Comparison of ENCODE assay signal across 14 cellular contexts in genomic region chr7:4709187-4709586, GRCh38. TPM values are rescaled to one million over a fixed set of nuclear protein-coding genes. Genes with fewer than 3 reads are reported as not detected.
DNase-seq lines count a peak whose midpoint lies in the region; ATAC-seq and TF ChIP-seq lines count a peak whose summit lies in the region.
"Had no signal": no experiment of that assay in that cellular context is flagged by ENCODE, and none has a peak within 500 bp of the region (broad histone marks: within the 10 kb centered on the region; RNA-seq: fewer than 3 reads in every experiment).

No MANE protein-coding gene starts in this region.

- TF ChIP-seq POLR2A in IMR-90 (IDR thresholded peaks at IDR 0.05; ENCODE audit: low read depth, low read length) (no peak), ovary (IDR thresholded peaks at IDR 0.05) (no peak)

- no peaks in the 10 kb centered on the region for H3K27me3 Mint-ChIP-seq in effector memory CD8-positive, alpha-beta T cell
- H3K27me3 Mint-ChIP-seq in type B pancreatic cell: no peaks in the 10 kb centered on the region
- no peaks in the 10 kb centered on the region for H3K27me3 Mint-ChIP-seq in activated T-cell treated with anti-CD3 and anti-CD28 coated beads, Interleukin-2, amount 50 U/mL, for 4 hours (ENCODE audit: low read depth)
- H3K27me3 Mint-ChIP-seq: B cell; CD4-positive, alpha-beta T cell had no signal

- no peak overlapping the region for H4K8ac ChIP-seq in IMR-90 (ENCODE audit: low read depth in 2 of 2, low read length in 2 of 2)
- no peak overlapping the region for H4K8ac ChIP-seq in mesendoderm (ENCODE audit: low read depth, low read length)

- dilution Hi-C loops in IMR-90 (cut with HindIII; ENCODE audit: low sequenced_read_pairs, unreplicated experiment): no loop called here

- no peak overlapping the region for H4K91ac ChIP-seq in IMR-90 (ENCODE audit: insufficient read depth, low read depth, low read length)

- H3K79me2 ChIP-seq in mesendoderm (ENCODE audit: control insufficient read depth, insufficient read depth, low read length): no peaks in the 10 kb centered on the region

- peaks cover 92% of the 10 kb centered on the region for H4K20me1 ChIP-seq in IMR-90 (ENCODE audit: insufficient read depth, low read length)

- H2BK5ac ChIP-seq in IMR-90 (ENCODE audit: low read depth, low read length, poor library complexity, severe bottlenecking) (no peak overlapping the region), mesendoderm (ENCODE audit: low read length) (no peak overlapping the region)

- H3K79me1 ChIP-seq in IMR-90 (ENCODE audit: low read depth in 1 of 2, low read length in 2 of 2) (peaks cover 40 to 95% of the 10 kb centered on the region in 2 experiments), mesendoderm (ENCODE audit: low read length) (peaks cover 20% of the 10 kb centered on the region)

- no peak for DNase-seq in IMR-90
- DNase-seq in effector memory CD8-positive, alpha-beta T cell: no peak
- peak; percentile 46 for DNase-seq in mesendoderm
- DNase-seq in type B pancreatic cell (ENCODE audit: extremely low spot score, unreplicated experiment): no peak
- DNase-seq in activated T-cell treated with anti-CD3 and anti-CD28 coated beads, Interleukin-2, amount 50 U/mL, for 4 hours: no peak
- no peak for DNase-seq in ovary
- DNase-seq: CD4-positive, alpha-beta T cell; DMS79; NCI-H1092; NCI-H187; NCI-H82 had no signal

- H3K56ac ChIP-seq in IMR-90 (ENCODE audit: extremely low read depth, insufficient read depth, low read length) (no peak overlapping the region), mesendoderm (ENCODE audit: low read length) (peak overlapping the region; percentile 73)

- H2BK15ac ChIP-seq in IMR-90 (ENCODE audit: low read depth, low read length) (no peak overlapping the region), mesendoderm (replicated peaks; ENCODE audit: low read depth) (no peak overlapping the region)

- peaks cover 36% of the 10 kb centered on the region for H3K9me1 ChIP-seq in IMR-90 (ENCODE audit: insufficient read depth, low read length)

- H3K23ac ChIP-seq in IMR-90 (ENCODE audit: low read depth, low read length) (no peak overlapping the region), mesendoderm (ENCODE audit: low read length) (peak overlapping the region; percentile 89)

- H3K14ac ChIP-seq in IMR-90 (replicated peaks; ENCODE audit: low read depth, low read length): no peak overlapping the region

- H3K27ac ChIP-seq in IMR-90 (ENCODE audit: insufficient read depth, low read length) (no peak overlapping the region), mesendoderm (ENCODE audit: low read depth, low read length) (no peak overlapping the region), ovary (no peak overlapping the region)
- H3K27ac ChIP-seq: KMS-11 had no signal

- TF ChIP-seq EP300 in ovary (IDR thresholded peaks at IDR 0.05): no peak

- H3K9ac ChIP-seq in IMR-90 (ENCODE audit: low read depth, low read length) (no peak overlapping the region), mesendoderm (ENCODE audit: low read length) (peak overlapping the region; percentile 19)
- H3K9ac ChIP-seq: KMS-11 had no signal

- CTCF ChIA-PET in IMR-90 (lab: Yijun Ruan, JAX): no interaction called here

- H3K27me3 ChIP-seq in IMR-90 (ENCODE audit: control insufficient read depth, insufficient read depth, low read length) (no peaks in the 10 kb centered on the region), mesendoderm (ENCODE audit: insufficient read depth, low read length, poor library complexity) (no peaks in the 10 kb centered on the region), ovary (no peaks in the 10 kb centered on the region)

- H3K4me1 Mint-ChIP-seq in effector memory CD8-positive, alpha-beta T cell (ENCODE audit: low read depth in 2 of 2): peaks cover 35 to 53% of the 10 kb centered on the region in 2 donors
- H3K4me1 Mint-ChIP-seq in type B pancreatic cell (ENCODE audit: unreplicated experiment): peaks cover 43% of the 10 kb centered on the region
- H3K4me1 Mint-ChIP-seq in activated T-cell treated with anti-CD3 and anti-CD28 coated beads, Interleukin-2, amount 50 U/mL, for 4 hours (ENCODE audit: low read depth): peaks cover 46% of the 10 kb centered on the region

- H3K27ac Mint-ChIP-seq in effector memory CD8-positive, alpha-beta T cell: peak overlapping the region; percentile 64 to 81
- no peak overlapping the region for H3K27ac Mint-ChIP-seq in type B pancreatic cell
- H3K27ac Mint-ChIP-seq: CD4-positive, alpha-beta T cell had no signal

- WGBS in IMR-90 (ENCODE audit: extremely low coverage in 2 of 2, insufficient read length in 1 of 2), 2 experiments: 87% methylated on average over 14 of the region's 22 CpGs; no CpG with 5 or more reads in 1 of the 2 experiments
- WGBS in mesendoderm (ENCODE audit: extremely low coverage, insufficient coverage, low lambda C conversion rate): no CpG with 5 or more reads among the region's 22 CpGs
- WGBS in ovary, 3 donors: 87 to 91% (median 89%) methylated on average over 22 of the region's 22 CpGs

- H2BK20ac ChIP-seq in IMR-90 (ENCODE audit: low read depth, low read length): no peak overlapping the region

- H2BK120ac ChIP-seq in IMR-90 (ENCODE audit: low read depth, low read length) (no peak overlapping the region), mesendoderm (ENCODE audit: low read depth, low read length) (no peak overlapping the region)

- H3K4me2 ChIP-seq in IMR-90 (ENCODE audit: low read depth, low read length) (no peak overlapping the region), mesendoderm (ENCODE audit: low read length) (no peak overlapping the region)
- H3K4me2 ChIP-seq: KMS-11 had no signal

- no peak for TF ChIP-seq RAD21 in IMR-90 (IDR thresholded peaks at IDR 0.05; ENCODE audit: low read length)

- peak overlapping the region; percentile 10 for H2AFZ ChIP-seq in IMR-90 (replicated peaks; ENCODE audit: low read length, poor library complexity)

- H3K4me3 ChIP-seq in IMR-90 (ENCODE audit: insufficient read depth, low read depth, low read length): no peak overlapping the region
- H3K4me3 ChIP-seq in mesendoderm (ENCODE audit: low read length): no peak overlapping the region
- no peak overlapping the region for H3K4me3 ChIP-seq in ovary

- H2AK9ac ChIP-seq in IMR-90 (replicated peaks; ENCODE audit: low read depth, low read length, poor library complexity): no peak overlapping the region

- H3K9me3 ChIP-seq in IMR-90 (ENCODE audit: control insufficient read depth, insufficient read depth, low read length) (no peaks in the 10 kb centered on the region), ovary (no peaks in the 10 kb centered on the region)

- H2AK5ac ChIP-seq in IMR-90 (ENCODE audit: low read depth, low read length) (no peak overlapping the region), mesendoderm (ENCODE audit: low read length) (no peak overlapping the region)

- intact Hi-C loops in IMR-90 (cut with micrococcal nuclease) (no loop called here), ovary (cut with DNase I) (no loop called here)

- ATAC-seq in IMR-90 (ENCODE audit: low read depth) (no peak), HG03108 (IDR thresholded peaks at IDR 0.05; ENCODE audit: unreplicated experiment) (no peak)
- no peak for ATAC-seq in effector memory CD8-positive, alpha-beta T cell (replicated peaks)
- no peak for ATAC-seq in activated T-cell treated with anti-CD3 and anti-CD28 coated beads, Interleukin-2, amount 50 U/mL, for 4 hours

- H3K4me1 ChIP-seq in IMR-90 (ENCODE audit: control insufficient read depth, insufficient read depth, low read length) (peaks cover 21% of the 10 kb centered on the region), mesendoderm (ENCODE audit: control insufficient read depth, low read depth, low read length) (peaks cover 13% of the 10 kb centered on the region), ovary (ENCODE audit: insufficient read depth) (peaks cover 6% of the 10 kb centered on the region)

- BruUV-seq in IMR-90 (replicated peaks; lab: Mats Ljungman, UMichigan): no TSS peak

- TF ChIP-seq CTCF in IMR-90 (conservative IDR thresholded peaks at IDR 0.05; ENCODE audit: low read depth, low read length) (no peak), type B pancreatic cell (conservative IDR thresholded peaks at IDR 0.05) (peak; percentile 51), ovary (IDR thresholded peaks at IDR 0.05) (no peak)

- H3K36me3 ChIP-seq in IMR-90 (ENCODE audit: control insufficient read depth, insufficient read depth, low read length) (peaks cover 9% of the 10 kb centered on the region), mesendoderm (ENCODE audit: control insufficient read depth, insufficient read depth, low read length) (no peaks in the 10 kb centered on the region), ovary (no peaks in the 10 kb centered on the region)

- H3K18ac ChIP-seq in IMR-90 (ENCODE audit: low read depth, low read length) (no peak overlapping the region), mesendoderm (ENCODE audit: low read length) (no peak overlapping the region)

- H3K4ac ChIP-seq in IMR-90 (ENCODE audit: low read depth, low read length) (no peak overlapping the region), mesendoderm (ENCODE audit: low read depth, low read length) (no peak overlapping the region)

- H4K5ac ChIP-seq in IMR-90 (ENCODE audit: low read depth, low read length) (no peak overlapping the region), mesendoderm (ENCODE audit: low read length) (no peak overlapping the region)

- in situ Hi-C loops in IMR-90 (cut with MboI; ENCODE audit: low sequenced_read_pairs): no loop called here

- no peaks in the 10 kb centered on the region for H3K9me3 Mint-ChIP-seq in effector memory CD8-positive, alpha-beta T cell
- no peaks in the 10 kb centered on the region for H3K9me3 Mint-ChIP-seq in type B pancreatic cell
- no peaks in the 10 kb centered on the region for H3K9me3 Mint-ChIP-seq in activated T-cell treated with anti-CD3 and anti-CD28 coated beads, Interleukin-2, amount 50 U/mL, for 4 hours
- H3K9me3 Mint-ChIP-seq: CD4-positive, alpha-beta T cell had no signal

- POLR2A ChIA-PET in IMR-90 (lab: Charles Lee; ENCODE audit: unreplicated experiment): no interaction called here

- H3K4me3 Mint-ChIP-seq in effector memory CD8-positive, alpha-beta T cell: no peak overlapping the region
- no peak overlapping the region for H3K4me3 Mint-ChIP-seq in type B pancreatic cell
- H3K4me3 Mint-ChIP-seq in activated T-cell treated with anti-CD3 and anti-CD28 coated beads, Interleukin-2, amount 50 U/mL, for 4 hours: no peak overlapping the region
- H3K4me3 Mint-ChIP-seq: B cell; CD4-positive, alpha-beta T cell had no signal

- peaks cover 12% of the 10 kb centered on the region for H3K36me3 Mint-ChIP-seq in effector memory CD8-positive, alpha-beta T cell (ENCODE audit: insufficient read depth)
- H3K36me3 Mint-ChIP-seq in type B pancreatic cell: peaks cover 21% of the 10 kb centered on the region
- H3K36me3 Mint-ChIP-seq in activated T-cell treated with anti-CD3 and anti-CD28 coated beads, Interleukin-2, amount 50 U/mL, for 4 hours (ENCODE audit: insufficient read depth): peaks cover 7% of the 10 kb centered on the region

RNA-seq across cellular contexts. Expression of gene FOXK1, which starts 27.1 kb away (rescaled TPM):
- total RNA-seq in IMR-90 (2012; rRNA removed) (4.3 and 5.0 TPM in 2 replicates), type B pancreatic cell (ENCODE audit: low replicate concordance) (55.1 and 55.2 TPM in 2 replicates), ovary (10 to 100 TPM; 10.9 to 43.9 (median 32.6) TPM)
- polyA plus RNA-seq in IMR-90 (2012; rRNA removed) (8.8 TPM in 2 replicates), ovary (10 to 100 TPM in 1 of 2 donors, 1 to 10 TPM in 1; 5.8 to 10.4 TPM)
- 6.7 and 6.8 TPM in 2 replicates for polyA plus RNA-seq in IMR-90 (2012; cell fraction: cytosol; rRNA removed)
- polyA plus RNA-seq in IMR-90 (2012; cell fraction: nucleus; rRNA removed; ENCODE audit: low replicate concordance): 18.7 and 30.1 TPM in 2 replicates
- polyA plus RNA-seq in mesendoderm (2013, experiment 1 of 2): 4.5 TPM
- polyA plus RNA-seq in mesendoderm (2013, experiment 2 of 2): 4.1 TPM
- 10 to 100 TPM; 46.6 to 47.9 (median 46.8) TPM for total RNA-seq in activated T-cell treated with anti-CD3 and anti-CD28 coated beads, Interleukin-2, amount 50 U/mL, for 4 hours
